ENCODE assay signal across 13 cellular contexts in genomic region chr2:9668686-9669338, GRCh38. TPM values are rescaled to one million over a fixed set of nuclear protein-coding genes. Genes with fewer than 3 reads are reported as not detected.
DNase-seq lines count a peak whose midpoint lies in the region; ATAC-seq and TF ChIP-seq lines count a peak whose summit lies in the region.
"Had no signal": no experiment of that assay in that cellular context is flagged by ENCODE, and none has a peak within 500 bp of the region (broad histone marks: within the 10 kb centered on the region; RNA-seq: fewer than 3 reads in every experiment).

No MANE protein-coding gene starts in this region.

- in situ Hi-C loops in HAP-1 (cut with MboI; ENCODE audit: low sequenced_read_pairs): no loop called here
- in situ Hi-C loops in brain microvascular endothelial cell (cut with HindIII; ENCODE audit: low pct_ligation_motif_present, low sequenced_read_pairs): no loop called here

- no peak overlapping the region for H2BK5ac ChIP-seq in mesendoderm (ENCODE audit: low read length)

- no peaks in the 10 kb centered on the region for H3K4me1 ChIP-seq in lower lobe of right lung
- H3K4me1 ChIP-seq in mesendoderm (ENCODE audit: control insufficient read depth, low read depth, low read length): no peaks in the 10 kb centered on the region
- peaks cover 2% of the 10 kb centered on the region for H3K4me1 ChIP-seq in HAP-1
- H3K4me1 ChIP-seq: uterus had no signal

- DNase-seq in COLO668 (lab: John Stamatoyannopoulos, UW; ENCODE audit: unreplicated experiment): peak; percentile 23
- DNase-seq in NCI-H1092 (lab: John Stamatoyannopoulos, UW): peak; percentile 62
- peak; percentile 70 for DNase-seq in NCI-H82 (lab: John Stamatoyannopoulos, UW)
- DNase-seq in lower lobe of right lung: no peak
- no peak for DNase-seq in mesendoderm
- no peak for DNase-seq in HAP-1 (ENCODE audit: low spot score in 2 of 2)
- DNase-seq in brain microvascular endothelial cell: no peak
- DNase-seq: activated naive CD4-positive, alpha-beta T cell treated with anti-CD3 and anti-CD28 coated beads, Interleukin-2, amount 10 ng/mL, durations not matched to agents 7 days and 5 days; stimulated activated CD4-positive, alpha-beta T cell treated with anti-CD3 and anti-CD28 coated beads, Interleukin-4, amount 100 ng/mL, for 24 hours; uterus had no signal

- no peaks in the 10 kb centered on the region for H3K79me1 ChIP-seq in mesendoderm (ENCODE audit: low read length)

- H3K27ac ChIP-seq in lower lobe of right lung (no peak overlapping the region), mesendoderm (ENCODE audit: low read depth, low read length) (no peak overlapping the region), brain microvascular endothelial cell (no peak overlapping the region)
- H3K27ac ChIP-seq: uterus had no signal

- intact Hi-C loops in lower lobe of right lung (cut with DNase I): no loop called here

- no peak overlapping the region for H4K8ac ChIP-seq in mesendoderm (ENCODE audit: low read depth, low read length)

- H3K9me3 ChIP-seq in lower lobe of right lung (no peaks in the 10 kb centered on the region), HAP-1 (no peaks in the 10 kb centered on the region)
- H3K9me3 ChIP-seq: uterus had no signal

- H3K56ac ChIP-seq in mesendoderm (ENCODE audit: low read length): no peak overlapping the region

- H2BK120ac ChIP-seq in mesendoderm (ENCODE audit: low read depth, low read length): no peak overlapping the region

- H3K4me2 ChIP-seq in mesendoderm (ENCODE audit: low read length): no peak overlapping the region

- no peak overlapping the region for H2BK15ac ChIP-seq in mesendoderm (replicated peaks; ENCODE audit: low read depth)

- no peak overlapping the region for H3K18ac ChIP-seq in mesendoderm (ENCODE audit: low read length)

- no peaks in the 10 kb centered on the region for H3K79me2 ChIP-seq in mesendoderm (ENCODE audit: control insufficient read depth, insufficient read depth, low read length)

- no peak for TF ChIP-seq CTCF in lower lobe of right lung (IDR thresholded peaks at IDR 0.05)
- no peak for TF ChIP-seq CTCF in brain microvascular endothelial cell (IDR thresholded peaks at IDR 0.05; ENCODE audit: low read depth, low read length, missing control alignments)

- no peaks in the 10 kb centered on the region for H3K27me3 ChIP-seq in lower lobe of right lung (ENCODE audit: low read depth)
- no peaks in the 10 kb centered on the region for H3K27me3 ChIP-seq in mesendoderm (ENCODE audit: insufficient read depth, low read length, poor library complexity)
- no peaks in the 10 kb centered on the region for H3K27me3 ChIP-seq in HAP-1 (ENCODE audit: low read depth)
- H3K27me3 ChIP-seq in brain microvascular endothelial cell (replicated peaks): no peaks in the 10 kb centered on the region
- H3K27me3 ChIP-seq: uterus had no signal

- no peak overlapping the region for H3K23ac ChIP-seq in mesendoderm (ENCODE audit: low read length)

- H2AK5ac ChIP-seq in mesendoderm (ENCODE audit: low read length): no peak overlapping the region

- H3K4ac ChIP-seq in mesendoderm (ENCODE audit: low read depth, low read length): no peak overlapping the region

- H3K36me3 ChIP-seq in lower lobe of right lung: no peaks in the 10 kb centered on the region
- no peaks in the 10 kb centered on the region for H3K36me3 ChIP-seq in mesendoderm (ENCODE audit: control insufficient read depth, insufficient read depth, low read length)
- no peaks in the 10 kb centered on the region for H3K36me3 ChIP-seq in HAP-1 (replicated peaks)
- H3K36me3 ChIP-seq in brain microvascular endothelial cell (replicated peaks): no peaks in the 10 kb centered on the region
- H3K36me3 ChIP-seq: uterus had no signal

- ATAC-seq in lower lobe of right lung (peak; percentile 61 to 73), HG02885 (IDR thresholded peaks at IDR 0.05; ENCODE audit: poor library complexity, unreplicated experiment) (no peak)
- ATAC-seq: K562; stimulated activated memory B cell treated with anti-CD40 and anti-IgM and Interleukin-4, amounts not matched to agents 10 μg/mL and 1 μg/mL and 100 μg/mL, for 72 hours had no signal

- no peak overlapping the region for H4K5ac ChIP-seq in mesendoderm (ENCODE audit: low read length)

- no CpG with 5 or more reads among the region's 5 CpGs for WGBS in mesendoderm (ENCODE audit: extremely low coverage, insufficient coverage, low lambda C conversion rate)

- H3K9ac ChIP-seq in mesendoderm (ENCODE audit: low read length): no peak overlapping the region

- H3K4me3 ChIP-seq in lower lobe of right lung (no peak overlapping the region), mesendoderm (ENCODE audit: low read length) (no peak overlapping the region), HAP-1 (no peak overlapping the region), brain microvascular endothelial cell (ENCODE audit: low read depth, low read length) (no peak overlapping the region)
- H3K4me3 ChIP-seq: K562, uterus had no signal

RNA-seq across cellular contexts. Expression of gene YWHAQ, which starts 38.0 kb away (rescaled TPM):
- total RNA-seq in lower lobe of right lung: 175 TPM
- 445 TPM for polyA plus RNA-seq in mesendoderm (2013, experiment 1 of 2)
- 448 TPM for polyA plus RNA-seq in mesendoderm (2013, experiment 2 of 2)

Comparison
In these comparisons a context has a peak if more than half of its experiments do, and no peak if none do; other contexts are left out.
1. DNase-seq: peak in COLO668 (single experiment), NCI-H1092 (single experiment) and NCI-H82 (single experiment); none in lower lobe of right lung (single experiment), mesendoderm (single experiment), HAP-1 (0 of 2) and brain microvascular endothelial cell (single experiment).